8 cellular contexts compared by ENCODE assay signal in genomic region chr1:9181176-9181906, GRCh38. TPM values are rescaled to one million over a fixed set of nuclear protein-coding genes. Genes with fewer than 3 reads are reported as not detected.
DNase-seq lines count a peak whose midpoint lies in the region; ATAC-seq and TF ChIP-seq lines count a peak whose summit lies in the region.

No MANE protein-coding gene starts in this region.

- peak overlapping the region in 1 of 10 donors; percentile 69 for H3K27ac Mint-ChIP-seq in naive thymus-derived CD8-positive, alpha-beta T cell

- peaks cover 18 to 52% (median 44%) of the 10 kb centered on the region in 11 experiments for H3K27me3 ChIP-seq in BLaER1 treated with 17β-estradiol and CSF1 and Interleukin-3, amounts not matched to agents 10 nM and 100 nM
- H3K27me3 ChIP-seq in esophagus squamous epithelium, result peaks cover 0 to 21% (median 0%) of the 10 kb centered on the region in 4 donors

- peaks cover 29% of the 10 kb centered on the region for H3K27me3 Mint-ChIP-seq in activated T-cell treated with anti-CD3 and anti-CD28 coated beads, Interleukin-2, amount 50 U/mL, for 4 hours (ENCODE audit: low read depth)
- peaks cover 7 to 38% (median 19%) of the 10 kb centered on the region in 5 donors for H3K27me3 Mint-ChIP-seq in naive thymus-derived CD8-positive, alpha-beta T cell

- H3K36me3 Mint-ChIP-seq in activated T-cell treated with anti-CD3 and anti-CD28 coated beads, Interleukin-2, amount 50 U/mL, for 4 hours (ENCODE audit: insufficient read depth), result no peaks in the 10 kb centered on the region
- no peaks in the 10 kb centered on the region for H3K36me3 Mint-ChIP-seq in naive thymus-derived CD8-positive, alpha-beta T cell

- H3K4me1 Mint-ChIP-seq in activated T-cell treated with anti-CD3 and anti-CD28 coated beads, Interleukin-2, amount 50 U/mL, for 4 hours (ENCODE audit: low read depth), result peaks cover 7% of the 10 kb centered on the region
- peaks cover 6 to 13% (median 8%) of the 10 kb centered on the region in 4 donors for H3K4me1 Mint-ChIP-seq in naive thymus-derived CD8-positive, alpha-beta T cell

- DNase-seq in NOMO-1 treated with dmso at 0.1 percent for 144 hours (lab: John Stamatoyannopoulos, UW; ENCODE audit: unreplicated experiment) (peak; percentile 47), esophagus squamous epithelium (lab: John Stamatoyannopoulos, UW) (no peak)
- DNase-seq in activated T-cell treated with anti-CD3 and anti-CD28 coated beads, Interleukin-2, amount 50 U/mL, for 4 hours, result peak; percentile 68
- DNase-seq in naive thymus-derived CD8-positive, alpha-beta T cell, result peak; percentile 40 to 81 (median 69)
- DNase-seq in stimulated activated naive CD4-positive, alpha-beta T cell treated with Interleukin-2 at 50 U/mL for 16 hours (lab: John Stamatoyannopoulos, UW), result peak; percentile 57

- no peaks in the 10 kb centered on the region for H3K9me3 Mint-ChIP-seq in activated T-cell treated with anti-CD3 and anti-CD28 coated beads, Interleukin-2, amount 50 U/mL, for 4 hours
- no peaks in the 10 kb centered on the region for H3K9me3 Mint-ChIP-seq in naive thymus-derived CD8-positive, alpha-beta T cell

- ATAC-seq in GM21619 (IDR thresholded peaks at IDR 0.05; ENCODE audit: unreplicated experiment) (peak; percentile 44), GM18873 (IDR thresholded peaks at IDR 0.05; ENCODE audit: low FRiP score, unreplicated experiment) (no peak)
- ATAC-seq in activated T-cell treated with anti-CD3 and anti-CD28 coated beads, Interleukin-2, amount 50 U/mL, for 4 hours, result peak; percentile 54 to 64
- ATAC-seq in naive thymus-derived CD8-positive, alpha-beta T cell, result peak; percentile 72 to 84

- peaks cover 0 to 46% (median 4%) of the 10 kb centered on the region in 11 experiments; a peak in 9 of 22 replicates for H4K20me1 ChIP-seq in BLaER1 treated with 17β-estradiol and CSF1 and Interleukin-3, amounts not matched to agents 10 nM and 100 nM

- peak overlapping the region; percentile 73 for H3K4me3 Mint-ChIP-seq in activated T-cell treated with anti-CD3 and anti-CD28 coated beads, Interleukin-2, amount 50 U/mL, for 4 hours
- H3K4me3 Mint-ChIP-seq in naive thymus-derived CD8-positive, alpha-beta T cell, result peak overlapping the region; percentile 63 to 86 (median 80)

- H3K9ac ChIP-seq in BLaER1 treated with 17β-estradiol and CSF1 and Interleukin-3, amounts not matched to agents 10 nM and 100 nM, result peak overlapping the region; percentile 60 to 93 (median 77)

- peak overlapping the region; percentile 67 to 89 (median 78) for H3K27ac ChIP-seq in BLaER1 treated with 17β-estradiol and CSF1 and Interleukin-3, amounts not matched to agents 10 nM and 100 nM
- H3K27ac ChIP-seq in esophagus squamous epithelium, result peak overlapping the region; percentile 67 to 86 (median 84)

- peak overlapping the region; percentile 76 to 98 (median 92) for H3K4me2 ChIP-seq in BLaER1 treated with 17β-estradiol and CSF1 and Interleukin-3, amounts not matched to agents 10 nM and 100 nM

- H3K4me1 ChIP-seq in BLaER1 treated with 17β-estradiol and CSF1 and Interleukin-3, amounts not matched to agents 10 nM and 100 nM, result peaks cover 41 to 90% (median 62%) of the 10 kb centered on the region in 10 experiments
- H3K4me1 ChIP-seq in esophagus squamous epithelium, result peaks cover 18 to 44% (median 23%) of the 10 kb centered on the region in 3 donors

- 13 to 17% methylated on average over 10 to 18 of the region's 19 CpGs for WGBS in esophagus squamous epithelium, 2 donors

- TF ChIP-seq CTCF in esophagus squamous epithelium (IDR thresholded peaks at IDR 0.05), result peak; percentile 79 to 98 (median 90)

- peaks cover 0 to 22% (median 0%) of the 10 kb centered on the region in 11 experiments; a peak in 5 of 22 replicates for H3K36me3 ChIP-seq in BLaER1 treated with 17β-estradiol and CSF1 and Interleukin-3, amounts not matched to agents 10 nM and 100 nM
- peaks cover 0 to 7% (median 0%) of the 10 kb centered on the region in 3 donors for H3K36me3 ChIP-seq in esophagus squamous epithelium

- no peak for TF ChIP-seq POLR2A in esophagus squamous epithelium (IDR thresholded peaks at IDR 0.05)

- H3K4me3 ChIP-seq in BLaER1 treated with 17β-estradiol and CSF1 and Interleukin-3, amounts not matched to agents 10 nM and 100 nM, result peak overlapping the region; percentile 50 to 70 (median 62)
- peak overlapping the region; percentile 61 to 90 (median 79) for H3K4me3 ChIP-seq in esophagus squamous epithelium

- intact Hi-C loops in esophagus squamous epithelium (cut with DNase I), result no loop called here

- peaks cover 0 to 8% (median 6%) of the 10 kb centered on the region in 11 experiments; a peak in 5 of 22 replicates for H3K9me3 ChIP-seq in BLaER1 treated with 17β-estradiol and CSF1 and Interleukin-3, amounts not matched to agents 10 nM and 100 nM (replicated peaks in 1 of 11)
- no peaks in the 10 kb centered on the region for H3K9me3 ChIP-seq in esophagus squamous epithelium

- POLR2A ChIA-PET in naive thymus-derived CD8-positive, alpha-beta T cell (lab: Charles Lee), result no interaction called here

RNA-seq across cellular contexts. Expression of gene GPR157, which starts 52.4 kb away (rescaled TPM):
- total RNA-seq in activated T-cell treated with anti-CD3 and anti-CD28 coated beads, Interleukin-2, amount 50 U/mL, for 4 hours, result 1 to 10 TPM; 1.5 to 5.3 (median 2.9) TPM
- 10 to 100 TPM; 28.5 to 57.4 (median 30.2) TPM for total RNA-seq in esophagus squamous epithelium
- total RNA-seq in naive thymus-derived CD8-positive, alpha-beta T cell, result 1 to 10 TPM; 5.4 to 5.6 TPM
- 1 to 10 TPM in 2 of 3 donors, under 1 TPM in 1; 0.56 to 3.1 (median 1.6) TPM for polyA plus RNA-seq in naive thymus-derived CD8-positive, alpha-beta T cell

RNA-seq across cellular contexts. Expression of gene H6PD, which starts 53.2 kb away (rescaled TPM):
- 1 to 10 TPM; 4.7 to 6.1 (median 5.0) TPM for total RNA-seq in activated T-cell treated with anti-CD3 and anti-CD28 coated beads, Interleukin-2, amount 50 U/mL, for 4 hours
- total RNA-seq in esophagus squamous epithelium, result 10 to 100 TPM; 10.6 to 35.5 (median 18.7) TPM
- total RNA-seq in naive thymus-derived CD8-positive, alpha-beta T cell, result 10 to 100 TPM; 18.7 to 18.9 TPM
- 10 to 100 TPM in 2 of 3 donors, 1 to 10 TPM in 1; 8.5 to 14.9 (median 11.0) TPM for polyA plus RNA-seq in naive thymus-derived CD8-positive, alpha-beta T cell

Comparison
In these comparisons a context has a peak if more than half of its experiments do, and no peak if none do; other contexts are left out.
1. RNA of gene GPR157, which starts 52.4 kb away (total RNA-seq): 28.5 to 57.4 TPM in esophagus squamous epithelium; 5.4 to 5.6 TPM in naive thymus-derived CD8-positive, alpha-beta T cell and 1.5 to 5.3 TPM in activated T-cell treated with anti-CD3 and anti-CD28 coated beads, Interleukin-2, amount 50 U/mL, for 4 hours; every median in the first group is over 4 times any median in the second.